In the genomic region with DNA sequence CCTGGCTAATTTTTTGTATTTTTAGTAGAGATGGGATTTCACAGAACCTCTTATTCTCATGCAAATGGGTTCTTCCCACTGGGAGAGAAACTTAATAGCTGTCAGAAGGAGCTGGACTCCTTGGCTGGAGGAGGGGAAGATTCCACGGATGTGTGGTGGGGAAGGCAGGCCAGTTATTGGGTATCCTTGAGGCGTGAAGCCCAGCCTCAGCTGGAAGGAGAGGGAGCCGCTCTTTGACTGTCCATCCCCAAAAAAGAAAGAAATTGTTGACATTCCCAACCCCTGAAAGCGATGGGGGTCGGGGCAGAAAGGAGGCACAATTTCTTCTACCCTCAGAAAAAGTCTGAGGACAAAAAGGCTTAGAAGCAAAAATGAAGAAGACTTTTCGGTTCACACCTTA, we compare ENCODE assay signal across 31 cellular contexts.
"Had no signal": no experiment of that assay in that cellular context is flagged by ENCODE, and none has a peak within 500 bp of the region (broad histone marks: within the 10 kb centered on the region; RNA-seq: fewer than 3 reads in every experiment).

No MANE protein-coding gene starts in this region.

- H3K27ac ChIP-seq: brain microvascular endothelial cell, coronary artery, dorsolateral prefrontal cortex, gastrocnemius medialis, left lung, lower lobe of right lung, pancreas, psoas muscle, sigmoid colon, stomach, tibial artery, WERI-Rb-1 had no signal

- ATAC-seq: gastrocnemius medialis; left lung; lower lobe of right lung; natural killer cell; pancreas; psoas muscle; stimulated activated naive B cell treated with anti-CD40 and anti-IgM and Interleukin-4, amounts not matched to agents 10 μg/mL and 1 μg/mL and 100 μg/mL, for 72 hours had no signal

- H3K36me3 ChIP-seq: brain microvascular endothelial cell, gastrocnemius medialis, left lung, lower lobe of right lung, pancreas, sigmoid colon, stomach, tibial artery, WERI-Rb-1 had no signal

- H3K27me3 ChIP-seq: brain microvascular endothelial cell, dorsolateral prefrontal cortex, gastrocnemius medialis, left lung, pancreas, sigmoid colon, stomach, tibial artery had no signal

- H3K4me2 ChIP-seq: smooth muscle cell had no signal

- H3K27ac Mint-ChIP-seq: activated CD4-positive, alpha-beta memory T cell treated with anti-CD3 and anti-CD28 coated beads for 36 hours; activated CD4-positive, alpha-beta T cell treated with anti-CD3 and anti-CD28 coated beads, Interleukin-2, amount 10 ng/mL, durations not matched to agents 24 days and 14 days; activated naive CD4-positive, alpha-beta T cell treated with anti-CD3 and anti-CD28 coated beads, Interleukin-2, amount 10 ng/mL, durations not matched to agents 7 days and 5 days; activated naive CD8-positive, alpha-beta T cell treated with anti-CD3 and anti-CD28 coated beads, Interleukin-2, amount 10 ng/mL, durations not matched to agents 7 days and 5 days; activated T-cell treated with anti-CD3 and anti-CD28 coated beads, Interleukin-2, amount 50 U/mL, for 24 hours; natural killer cell; stimulated activated naive B cell treated with anti-CD40 and anti-IgM and Interleukin-4, amounts not matched to agents 10 μg/mL and 1 μg/mL and 100 μg/mL, for 72 hours; T-helper 1 cell treated with Interleukin-12 subunit alpha and Interleukin-12 subunit beta and Interleukin-4 antibody, amounts not matched to agents 30 μg/mL and 1 μg/mL, for 36 hours had no signal

- H3K4me1 ChIP-seq: gastrocnemius medialis, left lung, lower lobe of right lung, pancreas, psoas muscle, sigmoid colon, stomach, tibial artery had no signal

- H3K4me1 Mint-ChIP-seq: activated CD4-positive, alpha-beta T cell treated with anti-CD3 and anti-CD28 coated beads, Interleukin-2, amount 10 ng/mL, durations not matched to agents 24 days and 14 days; activated naive CD4-positive, alpha-beta T cell treated with anti-CD3 and anti-CD28 coated beads, Interleukin-2, amount 10 ng/mL, durations not matched to agents 7 days and 5 days; activated naive CD8-positive, alpha-beta T cell treated with anti-CD3 and anti-CD28 coated beads, Interleukin-2, amount 10 ng/mL, durations not matched to agents 7 days and 5 days; natural killer cell; stimulated activated naive B cell treated with anti-CD40 and anti-IgM and Interleukin-4, amounts not matched to agents 10 μg/mL and 1 μg/mL and 100 μg/mL, for 72 hours had no signal

- H3K4me3 Mint-ChIP-seq: activated CD4-positive, alpha-beta memory T cell treated with anti-CD3 and anti-CD28 coated beads for 36 hours; activated CD4-positive, alpha-beta T cell treated with anti-CD3 and anti-CD28 coated beads, Interleukin-2, amount 10 ng/mL, durations not matched to agents 24 days and 14 days; activated naive CD4-positive, alpha-beta T cell treated with anti-CD3 and anti-CD28 coated beads, Interleukin-2, amount 10 ng/mL, durations not matched to agents 7 days and 5 days; activated naive CD8-positive, alpha-beta T cell treated with anti-CD3 and anti-CD28 coated beads, Interleukin-2, amount 10 ng/mL, durations not matched to agents 7 days and 5 days; activated T-cell treated with anti-CD3 and anti-CD28 coated beads, Interleukin-2, amount 50 U/mL, for 24 hours; natural killer cell; stimulated activated naive B cell treated with anti-CD40 and anti-IgM and Interleukin-4, amounts not matched to agents 10 μg/mL and 1 μg/mL and 100 μg/mL, for 72 hours; T-helper 1 cell treated with Interleukin-12 subunit alpha and Interleukin-12 subunit beta and Interleukin-4 antibody, amounts not matched to agents 30 μg/mL and 1 μg/mL, for 36 hours had no signal

- H3K27me3 Mint-ChIP-seq: activated CD4-positive, alpha-beta memory T cell treated with anti-CD3 and anti-CD28 coated beads for 36 hours; activated CD4-positive, alpha-beta T cell treated with anti-CD3 and anti-CD28 coated beads, Interleukin-2, amount 10 ng/mL, durations not matched to agents 24 days and 14 days; activated naive CD4-positive, alpha-beta T cell treated with anti-CD3 and anti-CD28 coated beads, Interleukin-2, amount 10 ng/mL, durations not matched to agents 7 days and 5 days; activated naive CD8-positive, alpha-beta T cell treated with anti-CD3 and anti-CD28 coated beads, Interleukin-2, amount 10 ng/mL, durations not matched to agents 7 days and 5 days; activated T-cell treated with anti-CD3 and anti-CD28 coated beads, Interleukin-2, amount 50 U/mL, for 24 hours; stimulated activated naive B cell treated with anti-CD40 and anti-IgM and Interleukin-4, amounts not matched to agents 10 μg/mL and 1 μg/mL and 100 μg/mL, for 72 hours had no signal

- H3K9me3 ChIP-seq: gastrocnemius medialis, lower lobe of right lung, pancreas, psoas muscle, sigmoid colon, tibial artery had no signal

- H3K36me3 Mint-ChIP-seq: activated CD4-positive, alpha-beta memory T cell treated with anti-CD3 and anti-CD28 coated beads for 36 hours; activated naive CD4-positive, alpha-beta T cell treated with anti-CD3 and anti-CD28 coated beads, Interleukin-2, amount 10 ng/mL, durations not matched to agents 7 days and 5 days; activated naive CD8-positive, alpha-beta T cell treated with anti-CD3 and anti-CD28 coated beads, Interleukin-2, amount 10 ng/mL, durations not matched to agents 7 days and 5 days; natural killer cell; stimulated activated naive B cell treated with anti-CD40 and anti-IgM and Interleukin-4, amounts not matched to agents 10 μg/mL and 1 μg/mL and 100 μg/mL, for 72 hours had no signal

- H3K4me3 ChIP-seq: coronary artery, dorsolateral prefrontal cortex, gastrocnemius medialis, left lung, lower lobe of right lung, pancreas, psoas muscle, sigmoid colon, smooth muscle cell, stomach, tibial artery had no signal

- DNase-seq: activated CD4-positive, alpha-beta memory T cell treated with anti-CD3 and anti-CD28 coated beads for 36 hours; activated CD4-positive, alpha-beta T cell treated with anti-CD3 and anti-CD28 coated beads, Interleukin-2, amount 10 ng/mL, durations not matched to agents 24 days and 14 days; activated CD4-positive, CD25-positive, alpha-beta regulatory T cell treated with anti-CD3 and anti-CD28 coated beads, Interleukin-2, amount 50 U/mL, for 72 hours; activated CD8-positive, alpha-beta memory T cell treated with anti-CD3 and anti-CD28 coated beads, Interleukin-2, amount 50 U/mL, for 48 hours; activated gamma-delta T cell; activated naive CD4-positive, alpha-beta T cell treated with anti-CD3 and anti-CD28 coated beads, Interleukin-2, amount 10 ng/mL, durations not matched to agents 7 days and 5 days; activated naive CD8-positive, alpha-beta T cell treated with anti-CD3 and anti-CD28 coated beads, Interleukin-2, amount 10 ng/mL, durations not matched to agents 7 days and 5 days; activated T-cell treated with anti-CD3 and anti-CD28 coated beads, Interleukin-2, amount 50 U/mL, for 24 hours; brain microvascular endothelial cell; dorsolateral prefrontal cortex; effector memory CD4-positive, alpha-beta T cell; erythroblast; gastrocnemius medialis; kidney glomerular epithelial cell; left lung; lower lobe of right lung; mesenchymal stem cell; natural killer cell; pancreas; psoas muscle; sigmoid colon; stimulated activated CD4-positive, alpha-beta T cell treated with anti-CD3 and anti-CD28 coated beads, Interleukin-15, amount 100 ng/mL, for 24 hours; stimulated activated CD4-positive, alpha-beta T cell treated with anti-CD3 and anti-CD28 coated beads, Interleukin-2, amount 100 ng/mL, for 24 hours; stimulated activated naive B cell treated with anti-CD40 and anti-IgM and Interleukin-4, amounts not matched to agents 10 μg/mL and 1 μg/mL and 100 μg/mL, for 72 hours; stomach; T-helper 9 cell; tibial artery; WERI-Rb-1 had no signal
